7 cellular contexts compared by ENCODE assay signal in genomic region chr10:112981553-112981952, GRCh38. TPM values are rescaled to one million over a fixed set of nuclear protein-coding genes. Genes with fewer than 3 reads are reported as not detected.
A peak's percentile ranks its signal among the peaks of the same experiment; 100 is the strongest.
DNase-seq lines count a peak whose midpoint lies in the region; ATAC-seq, FAIRE-seq and TF ChIP-seq lines count a peak whose summit lies in the region.

No MANE protein-coding gene starts in this region.

- peaks cover 100% of the 10 kb centered on the region for H4K20me1 ChIP-seq in smooth muscle cell (ENCODE audit: low read depth)

- DNase-seq in RCC 7860 (ENCODE audit: low spot score) (peak; percentile 81), smooth muscle cell (lab: John Stamatoyannopoulos, UW; ENCODE audit: unreplicated experiment) (no peak), COLO829 (ENCODE audit: low spot score) (no peak), urothelium cell line (ENCODE audit: low spot score) (no peak), NCI-H2196 treated with DMSO at 0.1 percent for 48 hours (lab: John Stamatoyannopoulos, UW; ENCODE audit: unreplicated experiment) (no peak)

- FAIRE-seq in RCC 7860 (lab: Jason Lieb, UNC) (peak; percentile 94), urothelium cell line (lab: Jason Lieb, UNC) (no peak)

- 28% methylated on average over 7 of the region's 7 CpGs for WGBS in smooth muscle cell (ENCODE audit: low lambda C conversion rate)

- H3K27me3 ChIP-seq in smooth muscle cell (ENCODE audit: low read depth): no peaks in the 10 kb centered on the region

- H2AFZ ChIP-seq in smooth muscle cell (ENCODE audit: low read depth): no peak overlapping the region

- H3K9me3 ChIP-seq in smooth muscle cell (replicated peaks; ENCODE audit: low read depth): no peaks in the 10 kb centered on the region

- no peak overlapping the region for H3K4me3 ChIP-seq in smooth muscle cell

- H3F3A ChIP-seq in smooth muscle cell (ENCODE audit: low read depth): peaks cover 32% of the 10 kb centered on the region

- no peaks in the 10 kb centered on the region for H3K36me3 ChIP-seq in smooth muscle cell (ENCODE audit: low read depth)

- ATAC-seq in GM19025 (IDR thresholded peaks at IDR 0.05; ENCODE audit: low read depth, unreplicated experiment) (peak; percentile 93), HG02759 (IDR thresholded peaks at IDR 0.05; ENCODE audit: unreplicated experiment) (peak; percentile 98)

- H3K9ac ChIP-seq in smooth muscle cell (ENCODE audit: low read depth): no peak overlapping the region

- TF ChIP-seq CTCF in smooth muscle cell (IDR thresholded peaks at IDR 0.05; ENCODE audit: borderline replicate concordance, insufficient read depth, poor library complexity, severe bottlenecking): no peak

- peak overlapping the region; percentile 11 for H3K27ac ChIP-seq in smooth muscle cell (ENCODE audit: low read depth)

- peaks cover 56% of the 10 kb centered on the region for H3K4me1 ChIP-seq in smooth muscle cell (ENCODE audit: low read depth)

- peaks cover 83% of the 10 kb centered on the region for H3K79me2 ChIP-seq in smooth muscle cell (ENCODE audit: low read depth)

- H3K4me2 ChIP-seq in smooth muscle cell: peak overlapping the region; percentile 63

RNA-seq across cellular contexts. Expression of gene TCF7L2, which starts 31.5 kb away (rescaled TPM):
- 9.1 and 14.6 TPM in 2 replicates for total RNA-seq in smooth muscle cell
- 17.7 and 21.6 TPM in 2 replicates for polyA plus RNA-seq in smooth muscle cell
